ENCODE assay signal across 15 cellular contexts in the genomic region with DNA sequence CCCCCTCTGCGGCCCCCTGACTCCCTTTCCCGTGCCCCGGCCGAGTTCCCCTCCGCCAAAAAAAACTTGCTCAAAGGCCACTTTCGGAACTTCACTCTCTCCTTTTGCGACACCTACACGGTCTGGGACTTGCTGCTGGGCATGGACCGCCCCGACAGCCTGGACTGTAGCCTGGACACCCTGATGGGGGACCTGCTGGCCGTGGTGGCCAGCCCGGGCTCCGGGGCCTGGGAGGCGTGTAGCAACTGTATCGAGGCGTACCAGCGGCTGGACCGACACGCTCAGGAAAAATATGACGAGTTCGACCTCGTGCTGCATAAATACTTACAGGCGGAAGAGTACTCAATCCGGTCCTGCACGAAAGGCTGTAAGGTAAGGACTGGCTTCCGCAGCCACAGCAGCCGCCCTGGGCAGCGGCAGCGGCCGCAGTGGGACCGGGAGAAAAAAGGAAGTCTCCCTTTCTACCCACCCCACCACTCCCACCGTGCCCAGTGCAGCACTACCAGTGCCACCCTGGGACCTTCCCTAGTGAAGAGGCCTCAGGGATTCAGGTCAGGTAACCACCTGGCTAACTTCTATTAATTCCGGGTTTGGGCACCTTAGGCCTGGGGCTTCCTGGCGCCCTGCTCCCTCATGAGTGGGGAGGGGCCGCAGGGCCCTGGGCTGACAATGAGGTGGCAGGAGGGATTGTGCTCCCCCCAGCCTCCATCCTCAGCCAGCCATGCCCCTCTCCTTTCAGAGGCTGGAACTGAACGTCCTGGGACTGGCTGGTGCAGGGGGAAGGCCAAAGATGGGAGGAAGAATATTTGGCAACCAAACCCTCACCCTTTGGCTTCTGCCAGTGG. TPM values are rescaled to one million over a fixed set of nuclear protein-coding genes. Genes with fewer than 3 reads are reported as not detected.
A peak's percentile ranks its signal among the peaks of the same experiment; 100 is the strongest.
DNase-seq lines count a peak whose midpoint lies in the region; ATAC-seq and TF ChIP-seq lines count a peak whose summit lies in the region.
"Had no signal": no experiment of that assay in that cellular context is flagged by ENCODE, and none has a peak within 500 bp of the region (broad histone marks: within the 10 kb centered on the region; RNA-seq: fewer than 3 reads in every experiment).

No MANE protein-coding gene starts in this region.

- TF ChIP-seq CTCF in breast epithelium (IDR thresholded peaks at IDR 0.05), result no peak

- peaks cover 2 to 67% of the 10 kb centered on the region in 2 donors for H3K27me3 ChIP-seq in breast epithelium
- H3K27me3 ChIP-seq in iPS-20b (ENCODE audit: insufficient read depth, low read length), result peaks cover 25% of the 10 kb centered on the region
- no peaks in the 10 kb centered on the region for H3K27me3 ChIP-seq in GM23248 (replicated peaks; ENCODE audit: insufficient read depth)

- no peak overlapping the region for H3K9ac ChIP-seq in iPS-20b (ENCODE audit: low read depth, low read length)
- H3K9ac ChIP-seq in GM23248, result no peak overlapping the region

- H3K9me3 Mint-ChIP-seq in stimulated activated naive CD8-positive, alpha-beta T cell treated with anti-CD3 and anti-CD28 coated beads, Interleukin-15, Interleukin-2, amounts not matched to agents 100 ng/mL and 50 ng/mL, for 24 hours, result no peaks in the 10 kb centered on the region
- H3K9me3 Mint-ChIP-seq: HFFc6 had no signal

- no peaks in the 10 kb centered on the region for H3K36me3 ChIP-seq in breast epithelium
- H3K36me3 ChIP-seq in iPS-20b (ENCODE audit: insufficient read depth, low read depth, low read length), result peaks cover 5% of the 10 kb centered on the region; the same call in 1 of the 2 replicates
- no peaks in the 10 kb centered on the region for H3K36me3 ChIP-seq in GM23248 (ENCODE audit: low read depth)

- peaks cover 15% of the 10 kb centered on the region for H3K27me3 Mint-ChIP-seq in stimulated activated naive CD8-positive, alpha-beta T cell treated with anti-CD3 and anti-CD28 coated beads, Interleukin-15, Interleukin-2, amounts not matched to agents 100 ng/mL and 50 ng/mL, for 24 hours

- peak overlapping the region; percentile 64 for H3K4me3 Mint-ChIP-seq in stimulated activated naive CD8-positive, alpha-beta T cell treated with anti-CD3 and anti-CD28 coated beads, Interleukin-15, Interleukin-2, amounts not matched to agents 100 ng/mL and 50 ng/mL, for 24 hours
- H3K4me3 Mint-ChIP-seq: HFFc6 had no signal

- H3K27ac ChIP-seq in breast epithelium (no peak overlapping the region), iPS-20b (ENCODE audit: low read length) (no peak overlapping the region), GM23248 (no peak overlapping the region)
- H3K27ac ChIP-seq: HL-60 had no signal

- no peak for DNase-seq in stimulated activated naive CD8-positive, alpha-beta T cell treated with anti-CD3 and anti-CD28 coated beads, Interleukin-15, Interleukin-2, amounts not matched to agents 100 U/mL and 50 U/mL, for 24 hours
- DNase-seq in breast epithelium (ENCODE audit: low spot score in 2 of 2) (no peak), OCI-M2 (lab: John Stamatoyannopoulos, UW; ENCODE audit: unreplicated experiment) (no peak), GM23248 (no peak), posterior cingulate gyrus (no peak)
- DNase-seq: CD4-positive, CD25-positive, alpha-beta regulatory T cell; HFFc6; NCI-H1092; NCI-H774; small intestine; SW 1271 had no signal

- 11% methylated on average over 19 to 33 of the region's 36 CpGs for WGBS in GM23248 (ENCODE audit: low coverage in 1 of 2, low lambda C conversion rate in 2 of 2, missing lambda C conversion rate in 2 of 2), 2 experiments

- no peaks in the 10 kb centered on the region for H3K36me3 Mint-ChIP-seq in stimulated activated naive CD8-positive, alpha-beta T cell treated with anti-CD3 and anti-CD28 coated beads, Interleukin-15, Interleukin-2, amounts not matched to agents 100 ng/mL and 50 ng/mL, for 24 hours (ENCODE audit: low read depth)
- H3K36me3 Mint-ChIP-seq: CD4-positive, CD25-positive, alpha-beta regulatory T cell had no signal

- intact Hi-C loops in breast epithelium (cut with DNase I; ENCODE audit: low total_unique reads) (no loop called here), posterior cingulate gyrus (cut with DNase I) (no loop called here)

- no peak for ATAC-seq in stimulated activated naive CD8-positive, alpha-beta T cell treated with anti-CD3 and anti-CD28 coated beads, Interleukin-15, Interleukin-2, amounts not matched to agents 100 U/mL and 50 U/mL, for 24 hours
- ATAC-seq in HG02884 (IDR thresholded peaks at IDR 0.05; ENCODE audit: unreplicated experiment), result no peak

- H3K4me3 ChIP-seq in breast epithelium (peak overlapping the region in 2 of 3 donors; percentile 56 to 70), iPS-20b (ENCODE audit: low read length) (peak overlapping the region; percentile 66), GM23248 (no peak overlapping the region)

- H3K9me2 ChIP-seq in GM23248 (ENCODE audit: insufficient read depth), result no peaks in the 10 kb centered on the region

- H4K20me1 ChIP-seq in GM23248 (ENCODE audit: insufficient read depth), result no peaks in the 10 kb centered on the region

- no peak overlapping the region for H3K27ac Mint-ChIP-seq in stimulated activated naive CD8-positive, alpha-beta T cell treated with anti-CD3 and anti-CD28 coated beads, Interleukin-15, Interleukin-2, amounts not matched to agents 100 ng/mL and 50 ng/mL, for 24 hours
- H3K27ac Mint-ChIP-seq: CD4-positive, CD25-positive, alpha-beta regulatory T cell; HFFc6 had no signal

- H3K9me3 ChIP-seq in breast epithelium, result peaks cover 0 to 5% of the 10 kb centered on the region in 2 donors
- H3K9me3 ChIP-seq in iPS-20b (ENCODE audit: insufficient read depth, low read depth, low read length), result no peaks in the 10 kb centered on the region
- no peaks in the 10 kb centered on the region for H3K9me3 ChIP-seq in GM23248 (ENCODE audit: low read depth)

- H3K4me2 ChIP-seq in GM23248 (ENCODE audit: unreplicated experiment), result no peak overlapping the region

- no peaks in the 10 kb centered on the region for H3K79me2 ChIP-seq in GM23248 (ENCODE audit: insufficient read depth)

- H2AFZ ChIP-seq in GM23248, result no peak overlapping the region

- in situ Hi-C loops in GM23248 (cut with MboI), result no loop called here

- peaks cover 3% of the 10 kb centered on the region for H3K4me1 Mint-ChIP-seq in stimulated activated naive CD8-positive, alpha-beta T cell treated with anti-CD3 and anti-CD28 coated beads, Interleukin-15, Interleukin-2, amounts not matched to agents 100 ng/mL and 50 ng/mL, for 24 hours (ENCODE audit: low read depth)

- H3K4me1 ChIP-seq in breast epithelium (peaks cover 0 to 3% of the 10 kb centered on the region in 2 donors), iPS-20b (ENCODE audit: insufficient read depth, low read length) (no peaks in the 10 kb centered on the region), GM23248 (ENCODE audit: insufficient read depth) (no peaks in the 10 kb centered on the region)

- no peak for TF ChIP-seq POLR2A in breast epithelium (IDR thresholded peaks at IDR 0.05)

- H3F3A ChIP-seq in GM23248 (ENCODE audit: insufficient read depth), result no peaks in the 10 kb centered on the region

RNA-seq across cellular contexts. Expression of a gene that starts 1.9 kb away (rescaled TPM):
- total RNA-seq in breast epithelium, result under 1 TPM in 2 of 3 donors, not detected in 1; 0.33 to 0.59 TPM
- not detected in 2 replicates for total RNA-seq in GM23248 (2014; rRNA removed; shearing (Covaris generic))
- polyA plus RNA-seq in GM23248 (2016; fragmentation: Nextera tagmentation; extraction: Ambion mirVana), result not detected in 2 replicates
- total RNA-seq: CD4-positive, CD25-positive, alpha-beta regulatory T cell; HFFc6 had no signal
- polyA plus RNA-seq: CD4-positive, CD25-positive, alpha-beta regulatory T cell had no signal
